In the genomic region with DNA sequence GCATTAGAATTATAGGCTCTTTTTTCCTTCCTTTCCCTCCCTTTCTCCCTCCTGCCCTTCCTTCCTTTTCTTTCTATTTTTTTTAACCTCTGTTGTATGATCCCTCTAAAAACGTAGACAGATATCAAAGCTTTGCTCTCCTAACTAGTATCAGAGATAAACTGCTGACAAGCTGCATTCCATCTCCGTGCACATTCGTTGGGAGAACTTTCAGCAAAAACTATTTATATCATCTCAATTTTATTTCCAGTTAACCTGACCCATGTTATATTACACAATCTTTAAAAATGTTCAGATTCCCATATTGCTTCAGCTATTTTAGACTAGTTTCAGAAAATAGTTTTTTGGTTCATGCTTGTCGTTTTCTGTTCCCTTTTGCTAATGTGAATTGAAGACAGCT, we compare ENCODE assay signal across 28 cellular contexts. TPM values are rescaled to one million over a fixed set of nuclear protein-coding genes. Genes with fewer than 3 reads are reported as not detected.
DNase-seq lines count a peak whose midpoint lies in the region; ATAC-seq, FAIRE-seq and TF ChIP-seq lines count a peak whose summit lies in the region.
"Had no signal": no experiment of that assay in that cellular context is flagged by ENCODE, and none has a peak within 500 bp of the region (broad histone marks: within the 10 kb centered on the region; RNA-seq: fewer than 3 reads in every experiment).

No MANE protein-coding gene starts in this region.

- peaks cover 8% of the 10 kb centered on the region for H3K9me1 ChIP-seq in IMR-90 (ENCODE audit: insufficient read depth, low read length)

- FAIRE-seq in endometrium (lab: Jason Lieb, UNC) = peak; percentile 76
- FAIRE-seq: GM12878, kidney had no signal

- no peak overlapping the region for H2AK5ac ChIP-seq in IMR-90 (ENCODE audit: low read depth, low read length)

- no peak overlapping the region; a peak in 1 of 4 replicates for H4K8ac ChIP-seq in IMR-90 (ENCODE audit: low read depth in 2 of 2, low read length in 2 of 2)

- H3K4me3 ChIP-seq in IMR-90 (ENCODE audit: insufficient read depth, low read depth, low read length) (no peak overlapping the region), testis (no peak overlapping the region), hepatocyte (no peak overlapping the region)
- H3K4me3 ChIP-seq: breast epithelium, gastrocnemius medialis, GM12878, ovary, uterus had no signal

- H3K9me3 ChIP-seq in IMR-90 (ENCODE audit: control insufficient read depth, insufficient read depth, low read length) = peaks cover 3% of the 10 kb centered on the region; the same call in 1 of the 2 replicates
- H3K9me3 ChIP-seq in testis = no peaks in the 10 kb centered on the region
- H3K9me3 ChIP-seq in hepatocyte (ENCODE audit: low read depth) = no peaks in the 10 kb centered on the region
- H3K9me3 ChIP-seq: breast epithelium, gastrocnemius medialis, ovary, uterus had no signal

- H2BK15ac ChIP-seq in IMR-90 (ENCODE audit: low read depth, low read length) = no peak overlapping the region; the same call in 2 of the 3 replicates

- peak overlapping the region; percentile 64 for H3K4me2 ChIP-seq in IMR-90 (ENCODE audit: low read depth, low read length)
- H3K4me2 ChIP-seq in hepatocyte = no peak overlapping the region

- no peak overlapping the region for H4K5ac ChIP-seq in IMR-90 (ENCODE audit: low read depth, low read length)

- no peak for TF ChIP-seq RAD21 in IMR-90 (IDR thresholded peaks at IDR 0.05; ENCODE audit: low read length)

- dilution Hi-C loops in IMR-90 (cut with HindIII; ENCODE audit: low sequenced_read_pairs, unreplicated experiment) = no loop called here

- H3K36me3 ChIP-seq in IMR-90 (ENCODE audit: control insufficient read depth, insufficient read depth, low read length) = peaks cover 1% of the 10 kb centered on the region; the same call in 1 of the 2 replicates
- no peaks in the 10 kb centered on the region for H3K36me3 ChIP-seq in testis (ENCODE audit: low read depth, missing control alignments)
- H3K36me3 ChIP-seq in hepatocyte (replicated peaks; ENCODE audit: insufficient read depth, low read depth) = no peaks in the 10 kb centered on the region
- H3K36me3 ChIP-seq: breast epithelium, gastrocnemius medialis, ovary, uterus had no signal

- H3K56ac ChIP-seq in IMR-90 (ENCODE audit: extremely low read depth, insufficient read depth, low read length) = no peak overlapping the region

- H3K27me3 ChIP-seq in IMR-90 (ENCODE audit: control insufficient read depth, insufficient read depth, low read length) (no peaks in the 10 kb centered on the region), testis (no peaks in the 10 kb centered on the region), hepatocyte (no peaks in the 10 kb centered on the region)
- H3K27me3 ChIP-seq: breast epithelium, gastrocnemius medialis, ovary, uterus had no signal

- peaks cover 15% of the 10 kb centered on the region for H3K79me2 ChIP-seq in hepatocyte

- TF ChIP-seq CTCF in IMR-90 (conservative IDR thresholded peaks at IDR 0.05; ENCODE audit: low read depth, low read length) (no peak), mesothelial cell of epicardium (IDR thresholded peaks at IDR 0.05; ENCODE audit: unreplicated experiment) (no peak), testis (IDR thresholded peaks at IDR 0.05) (no peak), hepatocyte (IDR thresholded peaks at IDR 0.05; ENCODE audit: poor library complexity) (no peak)

- H3K27ac ChIP-seq in IMR-90 (ENCODE audit: insufficient read depth, low read length) (no peak overlapping the region; the same call in 1 of the 2 replicates), testis (peak overlapping the region; percentile 36 to 60), hepatocyte (no peak overlapping the region)
- H3K27ac ChIP-seq: breast epithelium, gastrocnemius medialis, ovary had no signal

- peak overlapping the region; percentile 11; the same call in 1 of the 2 replicates for H3K9ac ChIP-seq in IMR-90 (ENCODE audit: low read depth, low read length)

- H3K18ac ChIP-seq in IMR-90 (ENCODE audit: low read depth, low read length) = peak overlapping the region; percentile 34; the same call in 1 of the 2 replicates

- no TSS peak for BruUV-seq in IMR-90 (replicated peaks; lab: Mats Ljungman, UMichigan)

- DNase-seq in IMR-90 (peak; percentile 62), mesothelial cell of epicardium (ENCODE audit: low spot score in 2 of 2, unreplicated experiment in 2 of 2) (no peak), testis (no peak), left lobe of liver (ENCODE audit: low spot score) (no peak), hepatocyte (ENCODE audit: low spot score) (no peak), NCI-H524 treated with DMSO at 0.1 percent for 48 hours (lab: John Stamatoyannopoulos, UW) (no peak), head of caudate nucleus (no peak)
- DNase-seq: activated B cell treated with CpG ODN at 0.5 μM for 24 hours; activated CD4-positive, alpha-beta memory T cell treated with anti-CD3 and anti-CD28 coated beads for 36 hours; activated gamma-delta T cell; activated naive CD8-positive, alpha-beta T cell treated with anti-CD3 and anti-CD28 coated beads, Interleukin-2, amount 50 U/mL, for 24 hours; DMS79; gastrocnemius medialis; HCEC 1CT; kidney; naive B cell; NCI-H1436 treated with DMSO at 0.1 percent for 48 hours; NCI-H2171; NCI-H526 treated with DMSO at 0.1 percent for 48 hours; ovary; right cardiac atrium; stimulated activated CD8-positive, alpha-beta memory T cell treated with anti-CD3 and anti-CD28 coated beads, Interleukin-4, amount 100 ng/mL, for 48 hours; substantia nigra; T-helper 9 cell; uterus had no signal

- H3K27me3 Mint-ChIP-seq in mesothelial cell of epicardium (ENCODE audit: low read depth) = no peaks in the 10 kb centered on the region
- H3K27me3 Mint-ChIP-seq: activated B cell treated with CpG ODN at 0.5 μM for 24 hours; activated CD4-positive, alpha-beta memory T cell treated with anti-CD3 and anti-CD28 coated beads for 36 hours; activated naive CD8-positive, alpha-beta T cell treated with anti-CD3 and anti-CD28 coated beads, Interleukin-2, amount 50 U/mL, for 24 hours; naive B cell had no signal

- H3K4me1 Mint-ChIP-seq in mesothelial cell of epicardium = peaks cover 37% of the 10 kb centered on the region
- H3K4me1 Mint-ChIP-seq: activated B cell treated with CpG ODN at 0.5 μM for 24 hours, naive B cell had no signal

- H4K20me1 ChIP-seq in IMR-90 (ENCODE audit: insufficient read depth, low read length) = peaks cover 3% of the 10 kb centered on the region; the same call in 1 of the 2 replicates
- no peaks in the 10 kb centered on the region for H4K20me1 ChIP-seq in hepatocyte (ENCODE audit: insufficient read depth, poor library complexity, severe bottlenecking)

- POLR2A ChIA-PET in IMR-90 (lab: Charles Lee; ENCODE audit: unreplicated experiment) = no interaction called here

- no peak overlapping the region for H3K4me3 Mint-ChIP-seq in mesothelial cell of epicardium
- H3K4me3 Mint-ChIP-seq: activated B cell treated with CpG ODN at 0.5 μM for 24 hours; activated CD4-positive, alpha-beta memory T cell treated with anti-CD3 and anti-CD28 coated beads for 36 hours; activated naive CD8-positive, alpha-beta T cell treated with anti-CD3 and anti-CD28 coated beads, Interleukin-2, amount 50 U/mL, for 24 hours; naive B cell had no signal

- peak overlapping the region; percentile 32 for H2BK5ac ChIP-seq in IMR-90 (ENCODE audit: low read depth, low read length, poor library complexity, severe bottlenecking)

- intact Hi-C loops in IMR-90 (cut with micrococcal nuclease) = no loop called here
- intact Hi-C loops in testis (cut with DNase I; ENCODE audit: low total_unique reads) = no loop called here
- intact Hi-C loops in head of caudate nucleus (cut with DNase I) = no loop called here

- WGBS in IMR-90 (ENCODE audit: extremely low coverage in 2 of 2, insufficient read length in 1 of 2), 2 experiments = 17% methylated on average over 1 of the region's 4 CpGs; no CpG with 5 or more reads in 1 of the 2 experiments
- 14 to 37% methylated on average over 4 of the region's 4 CpGs for WGBS in testis, 2 donors
- 48% methylated on average over 4 of the region's 4 CpGs for WGBS in hepatocyte (ENCODE audit: low lambda C conversion rate, missing lambda C conversion rate)

- H3K4me1 ChIP-seq in IMR-90 (ENCODE audit: control insufficient read depth, insufficient read depth, low read length) (peaks cover 19% of the 10 kb centered on the region), testis (peaks cover 21% of the 10 kb centered on the region), hepatocyte (ENCODE audit: insufficient read depth) (no peaks in the 10 kb centered on the region)
- H3K4me1 ChIP-seq: breast epithelium had no signal

- H4K91ac ChIP-seq in IMR-90 (ENCODE audit: insufficient read depth, low read depth, low read length) = no peak overlapping the region

- H2BK20ac ChIP-seq in IMR-90 (ENCODE audit: low read depth, low read length) = no peak overlapping the region

- H3K36me3 Mint-ChIP-seq in mesothelial cell of epicardium = peaks cover 14% of the 10 kb centered on the region
- H3K36me3 Mint-ChIP-seq: activated CD4-positive, alpha-beta memory T cell treated with anti-CD3 and anti-CD28 coated beads for 36 hours; naive B cell had no signal

- no peak overlapping the region for H2BK120ac ChIP-seq in IMR-90 (ENCODE audit: low read depth, low read length)

- H3K4ac ChIP-seq in IMR-90 (ENCODE audit: low read depth, low read length) = no peak overlapping the region

- CTCF ChIA-PET in IMR-90 (lab: Yijun Ruan, JAX) = interaction anchor here (0.6 to 1.3 kb wide), 6 partner anchors 9 to 182 kb away, joined by 3 to 8 read pairs (median 4); no protein-coding TSS in a partner anchor

- no peak overlapping the region for H2AK9ac ChIP-seq in IMR-90 (replicated peaks; ENCODE audit: low read depth, low read length, poor library complexity)

- H3K9me2 ChIP-seq in hepatocyte (replicated peaks; ENCODE audit: insufficient read depth) = no peaks in the 10 kb centered on the region

- H3K23ac ChIP-seq in IMR-90 (ENCODE audit: low read depth, low read length) = no peak overlapping the region

- H3K27ac Mint-ChIP-seq in mesothelial cell of epicardium = peak overlapping the region; percentile 63
- H3K27ac Mint-ChIP-seq: activated B cell treated with CpG ODN at 0.5 μM for 24 hours; activated CD4-positive, alpha-beta memory T cell treated with anti-CD3 and anti-CD28 coated beads for 36 hours; activated naive CD8-positive, alpha-beta T cell treated with anti-CD3 and anti-CD28 coated beads, Interleukin-2, amount 50 U/mL, for 24 hours had no signal

- H3K79me1 ChIP-seq in IMR-90 (ENCODE audit: low read depth in 1 of 2, low read length in 2 of 2) = peaks cover 15 to 42% of the 10 kb centered on the region in 2 experiments

- in situ Hi-C loops in IMR-90 (cut with MboI; ENCODE audit: low sequenced_read_pairs) = no loop called here

- no peak for TF ChIP-seq POLR2A in IMR-90 (IDR thresholded peaks at IDR 0.05; ENCODE audit: low read depth, low read length)
- no peak for TF ChIP-seq POLR2A in testis (IDR thresholded peaks at IDR 0.05)

- ATAC-seq in IMR-90 (ENCODE audit: low read depth) = peak; percentile 25; the same call in 1 of the 2 replicates
- no peak for ATAC-seq in left lobe of liver
- ATAC-seq: activated naive CD8-positive, alpha-beta T cell treated with anti-CD3 and anti-CD28 coated beads, Interleukin-2, amount 50 U/mL, for 24 hours; right cardiac atrium had no signal

- peak overlapping the region; percentile 74; the same call in 1 of the 2 replicates for H3K14ac ChIP-seq in IMR-90 (replicated peaks; ENCODE audit: low read depth, low read length)

- peaks cover 4% of the 10 kb centered on the region for H3K9me3 Mint-ChIP-seq in mesothelial cell of epicardium
- H3K9me3 Mint-ChIP-seq: activated B cell treated with CpG ODN at 0.5 μM for 24 hours had no signal

- H2AFZ ChIP-seq in IMR-90 (replicated peaks; ENCODE audit: low read length, poor library complexity) (no peak overlapping the region), hepatocyte (no peak overlapping the region)

RNA-seq across cellular contexts. Expression of gene RNF217, which starts 47.3 kb away (rescaled TPM):
- total RNA-seq in IMR-90 (2012; rRNA removed) (16.7 and 20.4 TPM in 2 replicates), mesothelial cell of epicardium (49.8 to 54.9 TPM (median 51.1 TPM) in 3 replicates), testis (10 to 100 TPM; 33.3 to 48.0 TPM), left lobe of liver (25.0 TPM), hepatocyte (18.4 and 167 TPM in 2 replicates)
- polyA plus RNA-seq in IMR-90 (2012; rRNA removed) (11.7 TPM in 2 replicates), testis (ENCODE audit: insufficient read depth, low read depth, low replicate concordance) (25.1 TPM), hepatocyte (7.9 and 8.8 TPM in 2 replicates)
- polyA plus RNA-seq in IMR-90 (2012; cell fraction: cytosol; rRNA removed) = 2.5 and 2.7 TPM in 2 replicates
- 7.8 and 59.2 TPM in 2 replicates for polyA plus RNA-seq in IMR-90 (2012; cell fraction: nucleus; rRNA removed; ENCODE audit: low replicate concordance)
- total RNA-seq: activated B cell treated with CpG ODN at 0.5 μM for 24 hours had no signal

Comparison
In these comparisons a context has a peak if more than half of its experiments do, and no peak if none do; other contexts are left out.
1. H3K27ac ChIP-seq: peak in testis (2 of 2); none in IMR-90 (single experiment) and hepatocyte (single experiment).